In the genomic region with DNA sequence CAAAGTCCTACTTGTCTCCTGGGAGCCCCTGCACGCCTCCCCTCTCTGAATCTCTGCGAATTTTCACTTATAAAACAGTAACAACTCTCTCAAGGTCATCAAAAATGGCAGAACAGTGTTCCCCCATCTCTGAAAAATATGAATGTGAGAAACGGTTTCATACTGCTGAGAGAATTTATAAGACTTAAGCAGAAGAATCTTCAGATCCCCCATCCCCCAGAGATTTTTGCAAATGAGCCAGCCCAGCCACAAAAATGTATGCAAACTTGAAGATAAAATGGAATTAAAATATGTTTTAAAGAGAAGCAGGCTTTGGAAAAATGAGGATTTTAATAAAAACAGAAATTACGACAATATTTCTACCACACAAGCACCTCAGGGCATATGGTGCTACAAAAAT, we compare ENCODE assay signal across 18 cellular contexts.
"Had no signal": no experiment of that assay in that cellular context is flagged by ENCODE, and none has a peak within 500 bp of the region (broad histone marks: within the 10 kb centered on the region; RNA-seq: fewer than 3 reads in every experiment).

No MANE protein-coding gene starts in this region.

- H3K9me3 ChIP-seq: ascending aorta, gastrocnemius medialis, heart right ventricle, pancreas, right lobe of liver, thoracic aorta, upper lobe of right lung had no signal

- H3K27me3 ChIP-seq: ascending aorta, dorsolateral prefrontal cortex, gastrocnemius medialis, heart right ventricle, pancreas, right lobe of liver, upper lobe of right lung had no signal

- H3K36me3 ChIP-seq: gastrocnemius medialis, heart right ventricle, pancreas, right lobe of liver, upper lobe of right lung had no signal

- H3K4me3 Mint-ChIP-seq: activated CD4-positive, alpha-beta memory T cell treated with anti-CD3 and anti-CD28 coated beads, Interleukin-2, amount 10 ng/mL, durations not matched to agents 7 days and 5 days; activated naive CD4-positive, alpha-beta T cell treated with anti-CD3 and anti-CD28 coated beads for 36 hours; activated T-cell treated with anti-CD3 and anti-CD28 coated beads, Interleukin-2, amount 50 U/mL, for 24 hours; naive thymus-derived CD4-positive, alpha-beta T cell; T-helper 2 cell treated with Interferon-gamma antibody and Interleukin-4, amounts not matched to agents 5 μg/mL and 100 μg/mL, for 36 hours had no signal

- H3K27ac Mint-ChIP-seq: activated CD4-positive, alpha-beta memory T cell treated with anti-CD3 and anti-CD28 coated beads, Interleukin-2, amount 10 ng/mL, durations not matched to agents 7 days and 5 days; activated T-helper 2 cell treated with anti-CD3 and anti-CD28 coated beads, Interferon-gamma antibody, Interleukin-2, Interleukin-4, amounts not matched to agents 10 μg/mL and 5 μg/mL and 100 μg/mL, durations not matched to agents 14 hours and 24 hours and 36 hours; naive thymus-derived CD4-positive, alpha-beta T cell; T-helper 2 cell treated with Interferon-gamma antibody and Interleukin-4, amounts not matched to agents 5 μg/mL and 100 μg/mL, for 36 hours had no signal

- H3K4me3 ChIP-seq: ascending aorta, dorsolateral prefrontal cortex, gastrocnemius medialis, heart right ventricle, pancreas, right lobe of liver, thoracic aorta, upper lobe of right lung had no signal

- H3K9me3 Mint-ChIP-seq: activated CD4-positive, alpha-beta memory T cell treated with anti-CD3 and anti-CD28 coated beads, Interleukin-2, amount 10 ng/mL, durations not matched to agents 7 days and 5 days; activated naive CD4-positive, alpha-beta T cell treated with anti-CD3 and anti-CD28 coated beads for 36 hours; activated T-cell treated with anti-CD3 and anti-CD28 coated beads, Interleukin-2, amount 50 U/mL, for 24 hours; activated T-helper 2 cell treated with anti-CD3 and anti-CD28 coated beads, Interferon-gamma antibody, Interleukin-2, Interleukin-4, amounts not matched to agents 10 μg/mL and 5 μg/mL and 100 μg/mL, durations not matched to agents 14 hours and 24 hours and 36 hours; naive thymus-derived CD4-positive, alpha-beta T cell; T-helper 2 cell treated with Interferon-gamma antibody and Interleukin-4, amounts not matched to agents 5 μg/mL and 100 μg/mL, for 36 hours had no signal

- ATAC-seq: naive thymus-derived CD4-positive, alpha-beta T cell had no signal

- DNase-seq: activated CD4-positive, alpha-beta memory T cell treated with anti-CD3 and anti-CD28 coated beads, Interleukin-2, amount 10 ng/mL, durations not matched to agents 7 days and 5 days; activated CD4-positive, alpha-beta T cell treated with anti-CD3 and anti-CD28 coated beads for 48 hours; activated naive CD4-positive, alpha-beta T cell treated with anti-CD3 and anti-CD28 coated beads for 36 hours; activated T-cell treated with anti-CD3 and anti-CD28 coated beads, Interleukin-2, amount 50 U/mL, for 24 hours; dorsolateral prefrontal cortex; gastrocnemius medialis; heart right ventricle; mesenchymal stem cell; naive thymus-derived CD4-positive, alpha-beta T cell; pancreas; right lobe of liver; small intestine; stimulated activated CD4-positive, alpha-beta T cell treated with anti-CD3 and anti-CD28 coated beads, Interleukin-4, amount 100 ng/mL, for 1 hour; upper lobe of right lung had no signal

- H3K27ac ChIP-seq: ascending aorta, dorsolateral prefrontal cortex, gastrocnemius medialis, heart right ventricle, pancreas, right lobe of liver, thoracic aorta, upper lobe of right lung had no signal

- H3K4me1 ChIP-seq: pancreas, right lobe of liver had no signal
